ENCODE assay signal across 1 cellular context in genomic region chr1:204456826-204457361, GRCh38.
TF ChIP-seq lines count a peak whose summit lies in the region.

No MANE protein-coding gene starts in this region.

TF ChIP-seq in K562, 482 proteins besides CTCF, POLR2A, EP300 and RAD21 (continued from another document):
- TF ChIP-seq PBX2 (CRISPR knock-in tag; IDR thresholded peaks at IDR 0.05; ENCODE audit: low read depth): no peak
- TF ChIP-seq PBX2 (tag; conservative IDR thresholded peaks at IDR 0.05; ENCODE audit: low read depth): peak; percentile 87
- no peak for TF ChIP-seq KLF6 (CRISPR knock-in tag; IDR thresholded peaks at IDR 0.05; ENCODE audit: borderline replicate concordance)
- TF ChIP-seq SREBF1 (IDR thresholded peaks at IDR 0.05; ENCODE audit: borderline replicate concordance, low read depth, low read length): no peak
- TF ChIP-seq PHB2 (IDR thresholded peaks at IDR 0.05; ENCODE audit: low read depth): no peak
- TF ChIP-seq, protein P1, sequence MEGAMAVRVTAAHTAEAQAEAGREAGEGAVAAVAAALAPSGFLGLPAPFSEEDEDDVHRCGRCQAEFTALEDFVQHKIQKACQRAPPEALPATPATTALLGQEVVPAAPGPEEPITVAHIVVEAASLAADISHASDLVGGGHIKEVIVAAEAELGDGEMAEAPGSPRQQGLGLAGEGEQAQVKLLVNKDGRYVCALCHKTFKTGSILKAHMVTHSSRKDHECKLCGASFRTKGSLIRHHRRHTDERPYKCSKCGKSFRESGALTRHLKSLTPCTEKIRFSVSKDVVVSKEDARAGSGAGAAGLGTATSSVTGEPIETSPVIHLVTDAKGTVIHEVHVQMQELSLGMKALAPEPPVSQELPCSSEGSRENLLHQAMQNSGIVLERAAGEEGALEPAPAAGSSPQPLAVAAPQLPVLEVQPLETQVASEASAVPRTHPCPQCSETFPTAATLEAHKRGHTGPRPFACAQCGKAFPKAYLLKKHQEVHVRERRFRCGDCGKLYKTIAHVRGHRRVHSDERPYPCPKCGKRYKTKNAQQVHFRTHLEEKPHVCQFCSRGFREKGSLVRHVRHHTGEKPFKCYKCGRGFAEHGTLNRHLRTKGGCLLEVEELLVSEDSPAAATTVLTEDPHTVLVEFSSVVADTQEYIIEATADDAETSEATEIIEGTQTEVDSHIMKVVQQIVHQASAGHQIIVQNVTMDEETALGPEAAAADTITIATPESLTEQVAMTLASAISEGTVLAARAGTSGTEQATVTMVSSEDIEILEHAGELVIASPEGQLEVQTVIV (CRISPR knock-in tag; IDR thresholded peaks at IDR 0.05; ENCODE audit: borderline replicate concordance): no peak
- no peak for TF ChIP-seq ZNF444 (CRISPR knock-in tag; IDR thresholded peaks at IDR 0.05)
- TF ChIP-seq LEF1 (IDR thresholded peaks at IDR 0.05): no peak
- TF ChIP-seq HES1 (IDR thresholded peaks at IDR 0.05; ENCODE audit: low read depth): no peak
- no peak for TF ChIP-seq ZNF239 (CRISPR knock-in tag; IDR thresholded peaks at IDR 0.05)
- no peak for TF ChIP-seq PCBP2 (IDR thresholded peaks at IDR 0.05; ENCODE audit: low read depth, low read length, poor library complexity, severe bottlenecking)
- no peak for TF ChIP-seq ZC3H4 (CRISPR knock-in tag; IDR thresholded peaks at IDR 0.05; ENCODE audit: borderline replicate concordance)
- TF ChIP-seq TAF15 (IDR thresholded peaks at IDR 0.05; ENCODE audit: low read depth, low read length): no peak
- TF ChIP-seq GATAD2B (IDR thresholded peaks at IDR 0.05; ENCODE audit: borderline replicate concordance): no peak
- no peak for TF ChIP-seq NFE2L1 (tag; IDR thresholded peaks at IDR 0.05; ENCODE audit: borderline replicate concordance, low read depth)
- TF ChIP-seq ZNF282 (CRISPR knock-in tag; IDR thresholded peaks at IDR 0.05): no peak
- no peak for TF ChIP-seq THRAP3 (IDR thresholded peaks at IDR 0.05; ENCODE audit: borderline replicate concordance)
- TF ChIP-seq YBX1 (IDR thresholded peaks at IDR 0.05): no peak
- no peak for TF ChIP-seq ZNF143 (CRISPR knock-in tag; IDR thresholded peaks at IDR 0.05)
- TF ChIP-seq CXXC5 (CRISPR knock-in tag; IDR thresholded peaks at IDR 0.05): no peak
- TF ChIP-seq PATZ1 (CRISPR knock-in tag; IDR thresholded peaks at IDR 0.05; ENCODE audit: borderline replicate concordance): no peak
- TF ChIP-seq GATA2 (CRISPR knock-in tag; IDR thresholded peaks at IDR 0.05): no peak
TF ChIP-seq in K562: peak in this region for 6.
